ENCODE assay signal across 13 cellular contexts in genomic region chr6:150633466-150633795, GRCh38. TPM values are rescaled to one million over a fixed set of nuclear protein-coding genes. Genes with fewer than 3 reads are reported as not detected.
DNase-seq lines count a peak whose midpoint lies in the region; ATAC-seq lines count a peak whose summit lies in the region.
"Had no signal": no experiment of that assay in that cellular context is flagged by ENCODE, and none has a peak within 500 bp of the region (broad histone marks: within the 10 kb centered on the region; RNA-seq: fewer than 3 reads in every experiment).

No MANE protein-coding gene starts in this region.

- peaks cover 31% of the 10 kb centered on the region for H3K4me1 Mint-ChIP-seq in activated CD4-positive, alpha-beta T cell treated with anti-CD3 and anti-CD28 coated beads, Interleukin-2, amount 10 ng/mL, durations not matched to agents 7 days and 5 days
- H3K4me1 Mint-ChIP-seq in activated T-helper 17 cell treated with anti-CD3 and anti-CD28 coated beads, Interleukin-2, amount 50 U/mL, for 72 hours: peaks cover 38% of the 10 kb centered on the region
- H3K4me1 Mint-ChIP-seq in stimulated activated naive CD8-positive, alpha-beta T cell treated with anti-CD3 and anti-CD28 coated beads, Interleukin-15, Interleukin-2, amounts not matched to agents 100 ng/mL and 50 ng/mL, for 24 hours (ENCODE audit: low read depth): peaks cover 80% of the 10 kb centered on the region

- H3K36me3 Mint-ChIP-seq in activated CD4-positive, alpha-beta T cell treated with anti-CD3 and anti-CD28 coated beads, Interleukin-2, amount 10 ng/mL, durations not matched to agents 7 days and 5 days (ENCODE audit: low read depth): no peaks in the 10 kb centered on the region
- H3K36me3 Mint-ChIP-seq in activated T-helper 17 cell treated with anti-CD3 and anti-CD28 coated beads, Interleukin-2, amount 50 U/mL, for 72 hours (ENCODE audit: low read depth): no peaks in the 10 kb centered on the region
- no peaks in the 10 kb centered on the region for H3K36me3 Mint-ChIP-seq in stimulated activated naive CD8-positive, alpha-beta T cell treated with anti-CD3 and anti-CD28 coated beads, Interleukin-15, Interleukin-2, amounts not matched to agents 100 ng/mL and 50 ng/mL, for 24 hours (ENCODE audit: low read depth)

- CTCF ChIA-PET in activated CD4-positive, alpha-beta T cell treated with anti-CD3 and anti-CD28 coated beads, Interleukin-2, amount 10 ng/mL, durations not matched to agents 7 days and 5 days (lab: Charles Lee): no interaction called here

- ATAC-seq in HG02759 (IDR thresholded peaks at IDR 0.05; ENCODE audit: unreplicated experiment): peak; percentile 15
- ATAC-seq in activated T-helper 17 cell treated with anti-CD3 and anti-CD28 coated beads, Interleukin-2, amount 50 U/mL, for 72 hours (replicated peaks): peak; percentile 47
- ATAC-seq: A549, Right ventricle myocardium inferior had no signal

- H3K27me3 Mint-ChIP-seq in activated CD4-positive, alpha-beta T cell treated with anti-CD3 and anti-CD28 coated beads, Interleukin-2, amount 10 ng/mL, durations not matched to agents 7 days and 5 days: peaks cover 2% of the 10 kb centered on the region
- H3K27me3 Mint-ChIP-seq in activated T-helper 17 cell treated with anti-CD3 and anti-CD28 coated beads, Interleukin-2, amount 50 U/mL, for 72 hours: no peaks in the 10 kb centered on the region
- H3K27me3 Mint-ChIP-seq in stimulated activated naive CD8-positive, alpha-beta T cell treated with anti-CD3 and anti-CD28 coated beads, Interleukin-15, Interleukin-2, amounts not matched to agents 100 ng/mL and 50 ng/mL, for 24 hours: peaks cover 15% of the 10 kb centered on the region

- POLR2A ChIA-PET in activated CD4-positive, alpha-beta T cell treated with anti-CD3 and anti-CD28 coated beads, Interleukin-2, amount 10 ng/mL, durations not matched to agents 7 days and 5 days (lab: Charles Lee): no interaction called here

- DNase-seq in activated CD4-positive, alpha-beta T cell treated with anti-CD3 and anti-CD28 coated beads, Interleukin-2, amount 10 ng/mL, durations not matched to agents 7 days and 5 days: no peak
- no peak for DNase-seq in activated CD4-positive, alpha-beta T cell treated with anti-CD3 and anti-CD28 coated beads for 48 hours
- DNase-seq in NCI-H2196 treated with DMSO at 0.1 percent for 48 hours (lab: John Stamatoyannopoulos, UW; ENCODE audit: unreplicated experiment) (no peak), NCI-H2196 (lab: John Stamatoyannopoulos, UW; ENCODE audit: unreplicated experiment) (no peak), medulla oblongata (ENCODE audit: extremely low spot score) (no peak)
- DNase-seq: hypothalamus, NCI-H1436, nucleus accumbens had no signal

- H3K27ac Mint-ChIP-seq in activated CD4-positive, alpha-beta T cell treated with anti-CD3 and anti-CD28 coated beads, Interleukin-2, amount 10 ng/mL, durations not matched to agents 7 days and 5 days: no peak overlapping the region
- H3K27ac Mint-ChIP-seq in activated T-helper 17 cell treated with anti-CD3 and anti-CD28 coated beads, Interleukin-2, amount 50 U/mL, for 72 hours: peak overlapping the region; percentile 89
- peak overlapping the region; percentile 78 for H3K27ac Mint-ChIP-seq in stimulated activated naive CD8-positive, alpha-beta T cell treated with anti-CD3 and anti-CD28 coated beads, Interleukin-15, Interleukin-2, amounts not matched to agents 100 ng/mL and 50 ng/mL, for 24 hours

- H3K9me3 Mint-ChIP-seq in activated CD4-positive, alpha-beta T cell treated with anti-CD3 and anti-CD28 coated beads, Interleukin-2, amount 10 ng/mL, durations not matched to agents 7 days and 5 days: no peaks in the 10 kb centered on the region
- H3K9me3 Mint-ChIP-seq in activated T-helper 17 cell treated with anti-CD3 and anti-CD28 coated beads, Interleukin-2, amount 50 U/mL, for 72 hours: no peaks in the 10 kb centered on the region
- no peaks in the 10 kb centered on the region for H3K9me3 Mint-ChIP-seq in stimulated activated naive CD8-positive, alpha-beta T cell treated with anti-CD3 and anti-CD28 coated beads, Interleukin-15, Interleukin-2, amounts not matched to agents 100 ng/mL and 50 ng/mL, for 24 hours

- H3K4me3 Mint-ChIP-seq in activated CD4-positive, alpha-beta T cell treated with anti-CD3 and anti-CD28 coated beads, Interleukin-2, amount 10 ng/mL, durations not matched to agents 7 days and 5 days: peak overlapping the region; percentile 40
- H3K4me3 Mint-ChIP-seq in activated T-helper 17 cell treated with anti-CD3 and anti-CD28 coated beads, Interleukin-2, amount 50 U/mL, for 72 hours: peak overlapping the region; percentile 90
- peak overlapping the region; percentile 78 for H3K4me3 Mint-ChIP-seq in stimulated activated naive CD8-positive, alpha-beta T cell treated with anti-CD3 and anti-CD28 coated beads, Interleukin-15, Interleukin-2, amounts not matched to agents 100 ng/mL and 50 ng/mL, for 24 hours

RNA-seq across cellular contexts. Expression of gene PLEKHG1, which starts 33.7 kb away (rescaled TPM):
- total RNA-seq in activated CD4-positive, alpha-beta T cell treated with anti-CD3 and anti-CD28 coated beads, Interleukin-2, amount 10 ng/mL, durations not matched to agents 7 days and 5 days: 1 to 10 TPM; 2.8 to 3.6 TPM
- total RNA-seq in activated T-helper 17 cell treated with anti-CD3 and anti-CD28 coated beads, Interleukin-2, amount 50 U/mL, for 72 hours: 1 to 10 TPM; 2.5 to 7.8 TPM

Comparison
In these comparisons a context has a peak if more than half of its experiments do, and no peak if none do; other contexts are left out.
1. H3K4me3 Mint-ChIP-seq: peak in every context shown above with its lines; median percentile 90 in activated T-helper 17 cell treated with anti-CD3 and anti-CD28 coated beads, Interleukin-2, amount 50 U/mL, for 72 hours; 78 in stimulated activated naive CD8-positive, alpha-beta T cell treated with anti-CD3 and anti-CD28 coated beads, Interleukin-15, Interleukin-2, amounts not matched to agents 100 ng/mL and 50 ng/mL, for 24 hours; 40 in activated CD4-positive, alpha-beta T cell treated with anti-CD3 and anti-CD28 coated beads, Interleukin-2, amount 10 ng/mL, durations not matched to agents 7 days and 5 days.